21 cellular contexts compared by ENCODE assay signal in genomic region chr3:13039286-13039896, GRCh38. TPM values are rescaled to one million over a fixed set of nuclear protein-coding genes. Genes with fewer than 3 reads are reported as not detected.
DNase-seq lines count a peak whose midpoint lies in the region; ATAC-seq, FAIRE-seq and TF ChIP-seq lines count a peak whose summit lies in the region.
"Had no signal": no experiment of that assay in that cellular context is flagged by ENCODE, and none has a peak within 500 bp of the region (broad histone marks: within the 10 kb centered on the region; RNA-seq: fewer than 3 reads in every experiment).

No MANE protein-coding gene starts in this region.

- no peak overlapping the region for H3K4ac ChIP-seq in H1 (replicated peaks; ENCODE audit: insufficient read length, low read depth, low read length)

- no peaks in the 10 kb centered on the region for H3K23me2 ChIP-seq in H1 (ENCODE audit: low read depth, low read length)

- H3K4me1 ChIP-seq in DND-41 (ENCODE audit: insufficient read depth, low read length) (peaks cover 39% of the 10 kb centered on the region), H1 (replicated peaks in 1 of 4; ENCODE audit: control insufficient read depth in 3 of 4, insufficient read depth in 4 of 4, low read length in 3 of 4) (peaks cover 0 to 3% (median 1%) of the 10 kb centered on the region in 4 experiments; a peak in 2 of 7 replicates), rectal smooth muscle tissue (ENCODE audit: control insufficient read depth, insufficient read depth, low read length) (no peaks in the 10 kb centered on the region), mammary epithelial cell (ENCODE audit: insufficient read depth, low read length) (no peaks in the 10 kb centered on the region)

- TF ChIP-seq CTCF in DND-41 (IDR thresholded peaks at IDR 0.05; ENCODE audit: borderline replicate concordance, extremely low read depth, low read length, poor library complexity, severe bottlenecking) (no peak), H1 (IDR thresholded peaks at IDR 0.05; ENCODE audit: control extremely low read depth in 1 of 3, insufficient read depth in 1 of 3, low read depth in 1 of 3, low read length in 3 of 3) (no peak), mammary epithelial cell (conservative IDR thresholded peaks at IDR 0.05 in 1 of 2, IDR thresholded peaks at IDR 0.05 in 1 of 2; ENCODE audit: extremely low read depth in 1 of 2, insufficient read depth in 1 of 2, low read depth in 1 of 2, low read length in 2 of 2) (no peak)

- H3K4me2 ChIP-seq in DND-41 (ENCODE audit: insufficient read depth, low read length) (no peak overlapping the region), H1 (ENCODE audit: insufficient read depth in 1 of 2, low read depth in 2 of 2, low read length in 2 of 2) (no peak overlapping the region), mammary epithelial cell (ENCODE audit: insufficient read depth, low read depth, low read length) (no peak overlapping the region)

- WGBS in H1 (ENCODE audit: extremely low coverage in 1 of 2, insufficient coverage in 1 of 2, insufficient read length in 1 of 2, insufficient replicate concordance in 2 of 2, low coverage in 1 of 2, low lambda C conversion rate in 2 of 2, missing lambda C conversion rate in 1 of 2), 2 experiments: 84% methylated on average over 9 of the region's 9 CpGs; no CpG with 5 or more reads in 1 of the 2 experiments
- 27% methylated on average over 9 of the region's 9 CpGs for WGBS in mammary epithelial cell (ENCODE audit: low coverage, missing lambda C conversion rate)

- POLR2A ChIA-PET in H1 (lab: Charles Lee; ENCODE audit: partially characterized antibody): interaction anchor here (0.8 to 1.2 kb wide), 3 partner anchors 9 to 44 kb away, joined by 3 read pairs; no protein-coding TSS in a partner anchor

- DNase-seq in DND-41: peak; percentile 61
- DNase-seq in NCI-H1092 treated with DMSO at 0.1 percent for 48 hours (lab: John Stamatoyannopoulos, UW): peak; percentile 53
- no peak for DNase-seq in H1 (ENCODE audit: low read depth in 1 of 2, low spot score in 2 of 2)
- no peak for DNase-seq in NCI-H446 treated with DMSO at 0.1 percent for 48 hours (lab: John Stamatoyannopoulos, UW)
- DNase-seq in mammary epithelial cell: no peak
- DNase-seq: activated CD8-positive, alpha-beta T cell treated with anti-CD3 and anti-CD28 coated beads for 36 hours; activated naive CD4-positive, alpha-beta T cell treated with anti-CD3 and anti-CD28 coated beads for 36 hours; activated T-cell treated with anti-CD3 and anti-CD28 coated beads, Interleukin-2, amount 50 U/mL, for 1 hour; effector CD4-positive, alpha-beta T cell; HCEC 1CT; mesenchymal stem cell; naive thymus-derived CD8-positive, alpha-beta T cell; NCI-H1694; NCI-H510A; stimulated activated CD4-positive, alpha-beta T cell treated with anti-CD3 and anti-CD28 coated beads, Interleukin-2, amount 100 ng/mL, for 24 hours; stimulated activated naive CD8-positive, alpha-beta T cell treated with anti-CD3 and anti-CD28 coated beads, Interleukin-15, amount 100 ng/mL, for 72 hours; T-helper 9 cell had no signal

- no peak overlapping the region for H2BK12ac ChIP-seq in H1 (ENCODE audit: low read depth, low read length)

- no peak for TF ChIP-seq POLR2A in H1 (IDR thresholded peaks at IDR 0.05; ENCODE audit: control extremely low read depth in 1 of 2, low read depth in 2 of 2, low read length in 2 of 2)

- BruUV-seq in mammary epithelial cell (replicated peaks; lab: Mats Ljungman, UMichigan): no TSS peak

- peak; percentile 72 for ATAC-seq in DND-41 (ENCODE audit: insufficient read depth, low read depth)
- no peak for ATAC-seq in HG02623 (IDR thresholded peaks at IDR 0.05; ENCODE audit: unreplicated experiment)
- ATAC-seq: naive thymus-derived CD8-positive, alpha-beta T cell had no signal

- H2BK15ac ChIP-seq in H1 (ENCODE audit: low read length): no peak overlapping the region

- H4K5ac ChIP-seq in H1 (ENCODE audit: insufficient read length, low read depth, low read length): no peak overlapping the region

- no peak overlapping the region for H2BK5ac ChIP-seq in H1 (ENCODE audit: low read depth, low read length)

- H2AFZ ChIP-seq in DND-41 (ENCODE audit: low read depth, low read length): no peak overlapping the region
- H2AFZ ChIP-seq in H1 (ENCODE audit: low read length): no peak overlapping the region
- H2AFZ ChIP-seq in mammary epithelial cell (ENCODE audit: low read depth, low read length): no peak overlapping the region

- no peaks in the 10 kb centered on the region for H3K79me1 ChIP-seq in H1 (ENCODE audit: low read depth, low read length)

- H2BK120ac ChIP-seq in H1 (replicated peaks; ENCODE audit: low read depth, low read length): no peak overlapping the region

- no peak overlapping the region for H3K14ac ChIP-seq in H1 (ENCODE audit: insufficient read length)

- no peak overlapping the region for H4K8ac ChIP-seq in H1 (ENCODE audit: extremely low read depth, insufficient read depth, low read length)

- no peak overlapping the region for H2AK5ac ChIP-seq in H1 (ENCODE audit: low read depth, low read length)

- H3K9ac ChIP-seq in DND-41 (ENCODE audit: low read depth, low read length): no peak overlapping the region
- H3K9ac ChIP-seq in H1 (replicated peaks in 1 of 4; ENCODE audit: extremely low read depth in 1 of 4, low read depth in 3 of 4, low read length in 3 of 4): no peak overlapping the region
- H3K9ac ChIP-seq in rectal smooth muscle tissue (ENCODE audit: low read length): no peak overlapping the region
- no peak overlapping the region for H3K9ac ChIP-seq in mammary epithelial cell (ENCODE audit: insufficient read depth, low read length)

- peak overlapping the region; percentile 0; the same call in 1 of the 2 replicates for H3K18ac ChIP-seq in H1 (ENCODE audit: extremely low read depth, low read length)

- H3K9me3 ChIP-seq in DND-41 (ENCODE audit: insufficient read depth, low read length, severe bottlenecking) (no peaks in the 10 kb centered on the region), H1 (ENCODE audit: insufficient read depth in 2 of 2, low read depth in 1 of 2, low read length in 1 of 2) (no peaks in the 10 kb centered on the region), mammary epithelial cell (replicated peaks; ENCODE audit: insufficient read depth, low read length) (no peaks in the 10 kb centered on the region)

- no peak overlapping the region for H2BK20ac ChIP-seq in H1 (ENCODE audit: low read length)

- intact Hi-C loops in mammary epithelial cell (cut with micrococcal nuclease): no loop called here

- FAIRE-seq in H1 (lab: Jason Lieb, UNC): no peak
- FAIRE-seq: HTR-8/SVneo had no signal

- no peaks in the 10 kb centered on the region for H3K27me3 ChIP-seq in DND-41 (ENCODE audit: insufficient read depth, low read length, poor library complexity)
- H3K27me3 ChIP-seq in H1 (replicated peaks in 1 of 4; ENCODE audit: control insufficient read depth in 3 of 4, extremely low read depth in 1 of 4, insufficient read depth in 3 of 4, low read length in 3 of 4): 0 out of 7 replicates have a peak, but pooled peaks cover 0 to 2% (median 0%) of the 10 kb centered on the region in 4 experiments
- no peaks in the 10 kb centered on the region for H3K27me3 ChIP-seq in rectal smooth muscle tissue (ENCODE audit: control insufficient read depth, insufficient read depth, low read length)
- H3K27me3 ChIP-seq in mammary epithelial cell (ENCODE audit: insufficient read depth, low read length): peaks cover 7% of the 10 kb centered on the region

- no peaks in the 10 kb centered on the region for H3K36me3 ChIP-seq in DND-41 (ENCODE audit: insufficient read depth, low read length)
- no peaks in the 10 kb centered on the region for H3K36me3 ChIP-seq in H1 (ENCODE audit: control insufficient read depth in 2 of 4, insufficient read depth in 4 of 4, low read length in 3 of 4)
- H3K36me3 ChIP-seq in rectal smooth muscle tissue (ENCODE audit: control insufficient read depth, insufficient read depth, low read length): no peaks in the 10 kb centered on the region
- H3K36me3 ChIP-seq in mammary epithelial cell (ENCODE audit: insufficient read depth, low read length): no peaks in the 10 kb centered on the region

- CTCF ChIA-PET in H1 (lab: Charles Lee; ENCODE audit: partially characterized antibody) (interaction anchor here (0.7 to 2.1 kb wide), 10 partner anchors 8 to 377 kb away, joined by 3 to 11 read pairs (median 4); no protein-coding TSS in a partner anchor), mammary epithelial cell (lab: Charles Lee; ENCODE audit: low non-redundant PET) (no interaction called here)

- H3K56ac ChIP-seq in H1 (replicated peaks; ENCODE audit: insufficient read length, low read depth, low read length): no peak overlapping the region

- no peak overlapping the region for H4K91ac ChIP-seq in H1 (replicated peaks; ENCODE audit: insufficient read length, low read length)

- H3K27ac ChIP-seq in DND-41 (ENCODE audit: low read length) (peak overlapping the region; percentile 20; the same call in 1 of the 2 replicates), H1 (ENCODE audit: low read depth, low read length) (no peak overlapping the region), rectal smooth muscle tissue (ENCODE audit: low read depth, low read length) (no peak overlapping the region), mammary epithelial cell (ENCODE audit: insufficient read depth, low read depth, low read length) (no peak overlapping the region)
- H3K27ac ChIP-seq: skin epidermis had no signal

- no peak for TF ChIP-seq EP300 in H1 (IDR thresholded peaks at IDR 0.05; ENCODE audit: borderline replicate concordance in 1 of 2, low read depth in 2 of 2, low read length in 2 of 2)

- dilution Hi-C loops in mammary epithelial cell (cut with HindIII; ENCODE audit: low sequenced_read_pairs): no loop called here

- no peaks in the 10 kb centered on the region for H4K20me1 ChIP-seq in DND-41 (ENCODE audit: insufficient read depth, low read length)
- H4K20me1 ChIP-seq in H1 (replicated peaks in 1 of 2; ENCODE audit: control insufficient read depth in 1 of 2, insufficient read depth in 2 of 2, low read length in 2 of 2): no peaks in the 10 kb centered on the region
- no peaks in the 10 kb centered on the region for H4K20me1 ChIP-seq in mammary epithelial cell (ENCODE audit: insufficient read depth, low read length)

- in situ Hi-C loops in mammary epithelial cell (cut with MboI; ENCODE audit: low sequenced_read_pairs in 2 of 2): no loop called here

- H3K79me2 ChIP-seq in DND-41 (ENCODE audit: insufficient read depth, low read length) (no peaks in the 10 kb centered on the region), H1 (ENCODE audit: control insufficient read depth in 1 of 2, insufficient read depth in 2 of 2, low read length in 2 of 2) (no peaks in the 10 kb centered on the region), mammary epithelial cell (ENCODE audit: insufficient read depth, low read length) (no peaks in the 10 kb centered on the region)

- no peak overlapping the region for H3K23ac ChIP-seq in H1 (ENCODE audit: insufficient read length)

- no peak for TF ChIP-seq RAD21 in H1 (IDR thresholded peaks at IDR 0.05 in 1 of 2, conservative IDR thresholded peaks at IDR 0.05 in 1 of 2; ENCODE audit: low read depth in 2 of 2, low read length in 2 of 2)

- H3K4me3 ChIP-seq in DND-41 (ENCODE audit: low read depth in 1 of 2, low read length in 2 of 2): no peak overlapping the region
- no peak overlapping the region for H3K4me3 ChIP-seq in H1 (ENCODE audit: extremely low read depth in 1 of 4, insufficient read depth in 2 of 4, low read depth in 3 of 4, low read length in 4 of 4)
- H3K4me3 ChIP-seq in rectal smooth muscle tissue (ENCODE audit: low read length): peak overlapping the region; percentile 23
- H3K4me3 ChIP-seq in mammary epithelial cell (replicated peaks in 1 of 3; ENCODE audit: insufficient read depth in 1 of 3, low read depth in 2 of 3, low read length in 3 of 3): no peak overlapping the region
- H3K4me3 ChIP-seq: skin epidermis had no signal

RNA-seq across cellular contexts. Expression of gene IQSEC1, which starts 33.8 kb away (rescaled TPM):
- 28.2 and 28.8 TPM in 2 replicates for total RNA-seq in H1 (2021; fragmentation: NEBNext Ultra II Directional; extraction: Animal tissue kit (Norgen Biotek cat#: 25700))
- 6.8 and 12.4 TPM in 2 replicates for polyA plus RNA-seq in H1 (2011; rRNA removed)
- polyA plus RNA-seq in H1 (2011; cell fraction: cytosol; rRNA removed): 5.7 TPM
- polyA plus RNA-seq in H1 (2011; cell fraction: nucleus; rRNA removed): 26.7 TPM
- 16.5 to 22.4 TPM (median 19.3 TPM) in 4 replicates for polyA plus RNA-seq in H1 (2012, experiment 1 of 2)
- polyA plus RNA-seq in H1 (2012, experiment 2 of 2): 9.5 TPM
- polyA plus RNA-seq in H1 (2013, experiment 1 of 2): 16.4 TPM
- 15.3 TPM for polyA plus RNA-seq in H1 (2013, experiment 2 of 2)
- polyA minus RNA-seq in H1 (2011; rRNA and poly(A)+ RNA removed): 11.0 and 11.7 TPM in 2 replicates
- polyA minus RNA-seq in H1 (2011; cell fraction: cytosol; rRNA and poly(A)+ RNA removed): 14.5 TPM
- 36.0 TPM for polyA minus RNA-seq in H1 (2011; cell fraction: nucleus; rRNA and poly(A)+ RNA removed)
- total RNA-seq in mammary epithelial cell: 10 to 100 TPM; 15.6 to 32.8 TPM
- 4.0 TPM for polyA plus RNA-seq in mammary epithelial cell
- polyA minus RNA-seq in mammary epithelial cell: 11.0 TPM

Comparison
In these comparisons a context has a peak if more than half of its experiments do, and no peak if none do; other contexts are left out.
1. DNase-seq: peak in DND-41 (single experiment) and NCI-H1092 treated with DMSO at 0.1 percent for 48 hours (single experiment); none in H1 (0 of 2), NCI-H446 treated with DMSO at 0.1 percent for 48 hours (single experiment) and mammary epithelial cell (single experiment).